Comparison of ENCODE assay signal across 13 cellular contexts in genomic region chr12:39935275-39935674, GRCh38.
DNase-seq lines count a peak whose midpoint lies in the region; ATAC-seq, FAIRE-seq and TF ChIP-seq lines count a peak whose summit lies in the region.
"Had no signal": no experiment of that assay in that cellular context is flagged by ENCODE, and none has a peak within 500 bp of the region (broad histone marks: within the 10 kb centered on the region; RNA-seq: fewer than 3 reads in every experiment).

No MANE protein-coding gene starts in this region.

- no peak overlapping the region for H3K27ac ChIP-seq in gastroesophageal sphincter

- no peak overlapping the region for H3K4me3 ChIP-seq in AG10803 (ENCODE audit: low read length)
- no peak overlapping the region for H3K4me3 ChIP-seq in astrocyte of the spinal cord (ENCODE audit: low read depth, low read length)
- no peak overlapping the region for H3K4me3 ChIP-seq in BE2C (ENCODE audit: low read depth, low read length)
- H3K4me3 ChIP-seq in gastroesophageal sphincter: no peak overlapping the region

- no peaks in the 10 kb centered on the region for H3K27me3 ChIP-seq in BE2C
- H3K27me3 ChIP-seq in gastroesophageal sphincter: no peaks in the 10 kb centered on the region

- TF ChIP-seq EP300 in gastroesophageal sphincter (IDR thresholded peaks at IDR 0.05): no peak

- H3K4me1 ChIP-seq in BE2C (no peaks in the 10 kb centered on the region), gastroesophageal sphincter (peaks cover 0 to 7% (median 0%) of the 10 kb centered on the region in 3 donors)

- TF ChIP-seq CTCF in AG10803 (conservative IDR thresholded peaks at IDR 0.05; ENCODE audit: low read length) (no peak), astrocyte of the spinal cord (IDR thresholded peaks at IDR 0.05; ENCODE audit: low read depth, low read length) (no peak), BE2C (IDR thresholded peaks at IDR 0.05; ENCODE audit: low read depth, low read length) (no peak), gastroesophageal sphincter (IDR thresholded peaks at IDR 0.05) (no peak)

- no peaks in the 10 kb centered on the region for H3K9me3 ChIP-seq in BE2C
- H3K9me3 ChIP-seq in gastroesophageal sphincter: no peaks in the 10 kb centered on the region

- DNase-seq in AG10803 (ENCODE audit: low read depth) (peak; percentile 13), H54 (ENCODE audit: insufficient read length, low spot score) (peak; percentile 1), astrocyte of the spinal cord (ENCODE audit: low read depth, low spot score) (peak; percentile 16), iris pigment epithelial cell (ENCODE audit: low read depth) (peak; percentile 54), BE2C (no peak), epidermal melanocyte (ENCODE audit: insufficient read length, low spot score) (no peak)
- DNase-seq: activated CD4-positive, alpha-beta T cell treated with anti-CD3 and anti-CD28 coated beads, Interleukin-2, amount 50 U/mL, for 4 hours; KG1; NCI-H187 treated with DMSO at 0.1 percent for 48 hours; NCI-H526 had no signal

- in situ Hi-C loops in astrocyte of the spinal cord (cut with HindIII; ENCODE audit: low sequenced_read_pairs): no loop called here

- FAIRE-seq in H54 (lab: Jason Lieb, UNC): peak; percentile 70

- TF ChIP-seq POLR2A in H54 (IDR thresholded peaks at IDR 0.05; ENCODE audit: low read depth, low read length): no peak
- no peak for TF ChIP-seq POLR2A in gastroesophageal sphincter (IDR thresholded peaks at IDR 0.05)

- no peaks in the 10 kb centered on the region for H3K36me3 ChIP-seq in BE2C
- no peaks in the 10 kb centered on the region for H3K36me3 ChIP-seq in gastroesophageal sphincter

- ATAC-seq in GM21367 (IDR thresholded peaks at IDR 0.05; ENCODE audit: unreplicated experiment) (no peak), gastroesophageal sphincter (no peak)
- ATAC-seq: natural killer cell treated with Interleukin-12 subunit alpha and Interleukin-12 subunit beta and Interleukin-15 and Interleukin-18, amount 100 ng/mL, for 72 hours had no signal

- 89% methylated on average over 1 of the region's 1 CpG; no CpG with 5 or more reads in 1 of the 2 donors for WGBS in gastroesophageal sphincter (ENCODE audit: low coverage in 1 of 2), 2 donors

Comparison
In these comparisons a context has a peak if more than half of its experiments do, and no peak if none do; other contexts are left out.
1. DNase-seq: peak in AG10803 (single experiment), H54 (single experiment), astrocyte of the spinal cord (single experiment) and iris pigment epithelial cell (single experiment); none in BE2C (single experiment) and epidermal melanocyte (single experiment).